In the genomic region with DNA sequence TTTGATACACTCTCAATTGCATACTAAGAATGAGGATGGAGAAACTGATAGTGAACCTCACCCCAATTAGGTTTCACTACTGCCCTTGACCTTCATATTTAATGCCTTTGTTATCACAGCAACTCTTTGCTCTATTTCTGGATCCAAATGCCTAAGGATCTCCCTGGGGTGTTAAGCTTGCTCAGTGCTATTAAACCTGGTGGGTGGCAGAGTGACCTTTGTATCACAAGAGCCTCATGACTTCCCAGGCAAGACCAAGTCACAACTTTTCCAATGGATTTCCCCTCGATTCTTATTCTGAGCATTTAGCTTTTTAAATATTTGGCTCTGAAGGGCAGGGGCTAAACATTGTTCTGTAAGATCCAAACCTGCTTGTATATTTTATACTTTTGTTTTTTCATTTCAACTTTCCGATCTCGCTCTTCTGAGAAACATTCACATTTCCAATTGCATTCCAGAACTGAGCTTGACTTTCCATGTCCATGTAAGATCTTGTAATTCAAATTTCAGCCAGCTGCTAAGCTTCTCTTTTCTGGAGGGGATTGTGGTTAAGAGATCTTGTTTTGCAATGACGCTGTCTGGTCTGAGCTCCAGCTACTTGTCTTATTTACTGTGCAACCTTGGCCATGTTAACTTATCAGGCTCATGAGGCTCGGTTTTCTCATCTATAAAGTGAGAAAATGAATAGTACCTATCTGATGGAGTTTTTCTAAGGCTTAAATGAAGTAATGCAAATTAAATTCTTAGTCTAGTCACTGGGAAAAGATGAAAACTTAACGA, we compare ENCODE assay signal across 1 cellular context.
TF ChIP-seq lines count a peak whose summit lies in the region.

No MANE protein-coding gene starts in this region.

TF ChIP-seq in A549, 52 proteins besides CTCF, POLR2A, EP300 and RAD21 (continued from another document):
- TF ChIP-seq FOXS1 (CRISPR knock-in tag; IDR thresholded peaks at IDR 0.05) = no peak
- TF ChIP-seq HEYL (CRISPR knock-in tag; IDR thresholded peaks at IDR 0.05) = no peak
- no peak for TF ChIP-seq ZNF302 (CRISPR knock-in tag; IDR thresholded peaks at IDR 0.05)
